ENCODE assay signal across 8 cellular contexts in genomic region chr9:125747765-125748510, GRCh38. TPM values are rescaled to one million over a fixed set of nuclear protein-coding genes. Genes with fewer than 3 reads are reported as not detected.
A peak's percentile ranks its signal among the peaks of the same experiment; 100 is the strongest.
DNase-seq lines count a peak whose midpoint lies in the region; ATAC-seq and TF ChIP-seq lines count a peak whose summit lies in the region.

No MANE protein-coding gene starts in this region.

- H3K4me1 Mint-ChIP-seq in CD4-positive, alpha-beta T cell (ENCODE audit: low read depth), result peaks cover 50% of the 10 kb centered on the region

- no peak for TF ChIP-seq POLR2A in erythroblast (IDR thresholded peaks at IDR 0.05; ENCODE audit: low read length)

- peak overlapping the region; percentile 97 for H3K4me3 Mint-ChIP-seq in CD4-positive, alpha-beta T cell

- no peaks in the 10 kb centered on the region for H3K27me3 Mint-ChIP-seq in CD4-positive, alpha-beta T cell

- intact Hi-C loops in CD4-positive, alpha-beta T cell (cut with DNase I, micrococcal nuclease), result loop anchor here (2.0 to 10.0 kb wide), 6 partner anchors 41 to 1333 kb away; partner anchors contain the start of genes HSPA5 (in 1 of the 2), MAPKAP1 (in 1 of the 2) and PSMB7 (in 1 of the 2)
- intact Hi-C loops in tibial artery (cut with DNase I; ENCODE audit: low total_unique reads), result loop anchor here (5.0 kb wide), 1 partner anchor 41 kb away; the partner anchor contains the start of gene MAPKAP1

- POLR2A ChIA-PET in CD4-positive, alpha-beta T cell (lab: Charles Lee), result interaction anchor here (0.7 to 1.0 kb wide), 4 partner anchors 76 to 1767 kb away, joined by 3 read pairs; no protein-coding TSS in a partner anchor

- H3K27ac ChIP-seq in CD4-positive, alpha-beta T cell (ENCODE audit: low read depth, low read length), result peak overlapping the region; percentile 50
- peak overlapping the region; percentile 83 to 85 for H3K27ac ChIP-seq in tibial artery

- DNase-seq in CD4-positive, alpha-beta T cell, result peak in 9 of 10 experiments; percentile 1 to 47 (median 12)
- DNase-seq in HuH-7 (ENCODE audit: low spot score) (peak; percentile 32), erythroblast (lab: John Stamatoyannopoulos, UW) (peak; percentile 46 to 64), myocyte (ENCODE audit: low read depth) (peak; percentile 49), tibial artery (peak; percentile 32 to 69), NCI-H2196 treated with DMSO at 0.1 percent for 48 hours (lab: John Stamatoyannopoulos, UW; ENCODE audit: unreplicated experiment) (no peak)
- peak in 2 of 3 experiments; percentile 4 to 15 for DNase-seq in activated CD8-positive, alpha-beta memory T cell treated with anti-CD3 and anti-CD28 coated beads for 48 hours (ENCODE audit: low read depth in 2 of 3, low spot score in 2 of 3)

- peaks cover 16% of the 10 kb centered on the region for H3K36me3 Mint-ChIP-seq in CD4-positive, alpha-beta T cell (ENCODE audit: low read depth)

- no peaks in the 10 kb centered on the region for H3K9me3 Mint-ChIP-seq in CD4-positive, alpha-beta T cell

- no peaks in the 10 kb centered on the region for H3K36me3 ChIP-seq in tibial artery

- H3K4me3 ChIP-seq in tibial artery, result peak overlapping the region; percentile 85 to 97

- TF ChIP-seq CTCF in CD4-positive, alpha-beta T cell (IDR thresholded peaks at IDR 0.05), result no peak
- no peak for TF ChIP-seq CTCF in tibial artery (IDR thresholded peaks at IDR 0.05)

- no peaks in the 10 kb centered on the region for H3K27me3 ChIP-seq in CD4-positive, alpha-beta T cell (ENCODE audit: control insufficient read depth, insufficient read depth, low read length)
- H3K27me3 ChIP-seq in tibial artery, result no peaks in the 10 kb centered on the region

- peak overlapping the region; percentile 93 for H3K27ac Mint-ChIP-seq in CD4-positive, alpha-beta T cell

- CTCF ChIA-PET in CD4-positive, alpha-beta T cell (lab: Charles Lee), result no interaction called here

- H3K4me1 ChIP-seq in tibial artery, result peaks cover 0 to 30% (median 10%) of the 10 kb centered on the region in 4 donors

- H3K9me3 ChIP-seq in CD4-positive, alpha-beta T cell (ENCODE audit: control insufficient read depth, low read length), result no peaks in the 10 kb centered on the region
- no peaks in the 10 kb centered on the region for H3K9me3 ChIP-seq in tibial artery

- ATAC-seq in CD4-positive, alpha-beta T cell (ENCODE audit: poor library complexity), result no peak
- ATAC-seq in GM21737 (IDR thresholded peaks at IDR 0.05; ENCODE audit: unreplicated experiment), result no peak

RNA-seq across cellular contexts. Expression of gene PBX3, which starts 0.8 kb away (rescaled TPM):
- total RNA-seq in CD4-positive, alpha-beta T cell, result 10 to 100 TPM; 25.3 to 30.8 TPM
- total RNA-seq in myocyte, result 13.1 and 25.0 TPM in 2 replicates
- 15.0 TPM for polyA plus RNA-seq in myocyte (2012)

RNA-seq across cellular contexts. Expression of gene MAPKAP1, which starts 40.9 kb away (rescaled TPM):
- 10 to 100 TPM; 40.3 to 44.9 TPM for total RNA-seq in CD4-positive, alpha-beta T cell
- total RNA-seq in myocyte, result 109 and 116 TPM in 2 replicates
- 98.3 TPM for polyA plus RNA-seq in myocyte (2012)
